ENCODE assay signal across 8 cellular contexts in the genomic region with DNA sequence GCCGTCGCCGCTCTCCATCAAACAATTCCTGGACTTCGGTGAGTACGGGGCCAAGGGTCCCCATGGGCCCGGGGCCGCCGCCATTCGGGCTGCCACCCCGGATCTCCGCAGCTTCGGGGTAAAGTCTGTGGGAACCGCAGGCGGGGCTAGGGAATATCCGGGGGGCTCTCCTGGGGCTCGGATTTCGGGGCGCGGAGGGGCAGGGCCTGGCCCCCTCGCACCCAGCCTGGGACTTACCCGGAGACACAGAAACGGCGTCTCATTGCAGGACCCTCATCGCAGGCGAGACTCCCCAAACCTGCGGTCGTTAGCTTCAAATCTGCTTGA. TPM values are rescaled to one million over a fixed set of nuclear protein-coding genes. Genes with fewer than 3 reads are reported as not detected.
DNase-seq lines count a peak whose midpoint lies in the region; ATAC-seq and TF ChIP-seq lines count a peak whose summit lies in the region.

No MANE protein-coding gene starts in this region.

- peaks cover 0 to 5% (median 3%) of the 10 kb centered on the region in 3 donors for H3K27me3 Mint-ChIP-seq in immature natural killer cell (ENCODE audit: low read depth in 3 of 3)

- no peak for TF ChIP-seq EP300 in suprapubic skin (IDR thresholded peaks at IDR 0.05)

- no peak for TF ChIP-seq POLR2A in suprapubic skin (IDR thresholded peaks at IDR 0.05)

- peak overlapping the region; percentile 79 for H3K27ac ChIP-seq in suprapubic skin

- ATAC-seq in GM19035 (IDR thresholded peaks at IDR 0.05; ENCODE audit: unreplicated experiment) = peak; percentile 17
- peak; percentile 7 for ATAC-seq in HG03175 (IDR thresholded peaks at IDR 0.05; ENCODE audit: unreplicated experiment)
- ATAC-seq in GM19397 (IDR thresholded peaks at IDR 0.05; ENCODE audit: unreplicated experiment) = no peak

- 44% methylated on average over 11 of the region's 27 CpGs for WGBS in suprapubic skin

- peak overlapping the region; percentile 43 to 91 (median 82) for H3K27ac Mint-ChIP-seq in immature natural killer cell

- H3K36me3 Mint-ChIP-seq in immature natural killer cell = no peaks in the 10 kb centered on the region

- peak overlapping the region; percentile 71 for H3K4me3 ChIP-seq in suprapubic skin

- no peak for TF ChIP-seq CTCF in suprapubic skin (IDR thresholded peaks at IDR 0.05)

- no peaks in the 10 kb centered on the region for H3K36me3 ChIP-seq in suprapubic skin

- no peaks in the 10 kb centered on the region for H3K27me3 ChIP-seq in suprapubic skin

- H3K9me3 ChIP-seq in suprapubic skin = no peaks in the 10 kb centered on the region

- H3K4me3 Mint-ChIP-seq in immature natural killer cell = peak overlapping the region; percentile 66 to 81 (median 79)

- H3K4me1 ChIP-seq in suprapubic skin = peaks cover 14% of the 10 kb centered on the region

- H3K4me1 Mint-ChIP-seq in immature natural killer cell = peaks cover 41 to 48% of the 10 kb centered on the region in 2 donors

- H3K9me3 Mint-ChIP-seq in immature natural killer cell = no peaks in the 10 kb centered on the region

- peak; percentile 4 for DNase-seq in activated T-helper 9 cell treated with anti-CD3 and anti-CD28 coated beads, Interleukin-2, amount 50 U/mL, for 16 hours (ENCODE audit: low read depth)
- no peak for DNase-seq in immature natural killer cell
- no peak for DNase-seq in suprapubic skin (ENCODE audit: low spot score in 2 of 2)
- DNase-seq in SIG-M5 treated with dmso at 0.1 percent for 504 hours (lab: John Stamatoyannopoulos, UW; ENCODE audit: unreplicated experiment) = no peak
- DNase-seq in COLO829 (ENCODE audit: low spot score) = no peak

RNA-seq across cellular contexts. Expression of a gene that starts 0.4 kb away (rescaled TPM):
- polyA plus RNA-seq in immature natural killer cell = 10 to 100 TPM; 48.4 to 65.8 (median 59.6) TPM
- total RNA-seq in suprapubic skin = 10 to 100 TPM; 39.7 to 83.0 (median 60.2) TPM
